Comparison of ENCODE assay signal across 2 cellular contexts in the genomic region with DNA sequence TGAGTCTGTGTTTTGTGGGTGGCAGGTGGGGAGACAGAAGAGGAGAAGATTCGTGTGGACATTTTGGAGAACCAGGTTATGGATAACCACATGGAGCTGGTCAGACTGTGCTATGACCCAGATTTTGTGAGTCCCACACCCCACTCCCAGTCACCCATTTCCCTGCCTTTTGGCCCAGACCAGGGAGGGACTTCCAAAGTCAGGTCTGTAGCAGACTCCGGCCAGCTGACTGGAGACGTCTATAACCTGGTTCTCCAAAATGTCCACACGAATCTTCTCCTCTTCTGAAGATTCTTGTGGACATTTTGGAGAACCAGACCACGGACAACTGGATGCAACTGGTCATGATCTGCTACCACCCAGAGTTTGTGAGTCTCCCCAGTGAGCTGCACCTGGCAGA.
TF ChIP-seq lines count a peak whose summit lies in the region.

No MANE protein-coding gene starts in this region.

TF ChIP-seq in SK-N-SH, 30 proteins besides CTCF, POLR2A, EP300 and RAD21:
- no peak for TF ChIP-seq TCF12 (IDR thresholded peaks at IDR 0.05)
- TF ChIP-seq, protein P1, sequence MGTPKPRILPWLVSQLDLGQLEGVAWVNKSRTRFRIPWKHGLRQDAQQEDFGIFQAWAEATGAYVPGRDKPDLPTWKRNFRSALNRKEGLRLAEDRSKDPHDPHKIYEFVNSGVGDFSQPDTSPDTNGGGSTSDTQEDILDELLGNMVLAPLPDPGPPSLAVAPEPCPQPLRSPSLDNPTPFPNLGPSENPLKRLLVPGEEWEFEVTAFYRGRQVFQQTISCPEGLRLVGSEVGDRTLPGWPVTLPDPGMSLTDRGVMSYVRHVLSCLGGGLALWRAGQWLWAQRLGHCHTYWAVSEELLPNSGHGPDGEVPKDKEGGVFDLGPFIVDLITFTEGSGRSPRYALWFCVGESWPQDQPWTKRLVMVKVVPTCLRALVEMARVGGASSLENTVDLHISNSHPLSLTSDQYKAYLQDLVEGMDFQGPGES (IDR thresholded peaks at IDR 0.05; ENCODE audit: low read depth, low read length): no peak
- TF ChIP-seq, protein P2, sequence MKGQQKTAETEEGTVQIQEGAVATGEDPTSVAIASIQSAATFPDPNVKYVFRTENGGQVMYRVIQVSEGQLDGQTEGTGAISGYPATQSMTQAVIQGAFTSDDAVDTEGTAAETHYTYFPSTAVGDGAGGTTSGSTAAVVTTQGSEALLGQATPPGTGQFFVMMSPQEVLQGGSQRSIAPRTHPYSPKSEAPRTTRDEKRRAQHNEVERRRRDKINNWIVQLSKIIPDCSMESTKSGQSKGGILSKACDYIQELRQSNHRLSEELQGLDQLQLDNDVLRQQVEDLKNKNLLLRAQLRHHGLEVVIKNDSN (IDR thresholded peaks at IDR 0.05; ENCODE audit: borderline replicate concordance, low read depth): no peak
- TF ChIP-seq GABPA (IDR thresholded peaks at IDR 0.05; ENCODE audit: low read depth): no peak
- no peak for TF ChIP-seq GATA2 (CRISPR knock-in tag; IDR thresholded peaks at IDR 0.05)
- no peak for TF ChIP-seq SIN3A (IDR thresholded peaks at IDR 0.05; ENCODE audit: borderline replicate concordance, low read depth, low read length)
- TF ChIP-seq FOXJ3 (CRISPR knock-in tag; IDR thresholded peaks at IDR 0.05): no peak
- TF ChIP-seq ZBTB33 (IDR thresholded peaks at IDR 0.05; ENCODE audit: borderline replicate concordance, low read depth): no peak
- no peak for TF ChIP-seq SMC3 (IDR thresholded peaks at IDR 0.05; ENCODE audit: low read depth, low read length)
- TF ChIP-seq JUND (IDR thresholded peaks at IDR 0.05): no peak
- no peak for TF ChIP-seq NRF1 (IDR thresholded peaks at IDR 0.05; ENCODE audit: low read depth, low read length)
- no peak for TF ChIP-seq TAF1 (IDR thresholded peaks at IDR 0.05; ENCODE audit: borderline replicate concordance, low read depth, low read length)

TF ChIP-seq in SK-N-SH treated with all-trans-retinoic acid at 6 μM for 48 hours, 23 proteins besides CTCF, POLR2A, EP300 and RAD21:
- TF ChIP-seq ZNF70 (CRISPR knock-in tag; IDR thresholded peaks at IDR 0.05) (no peak), ZC3H10 (CRISPR knock-in tag; IDR thresholded peaks at IDR 0.05) (no peak), RARB (CRISPR knock-in tag; IDR thresholded peaks at IDR 0.05) (no peak)
